ENCODE assay signal across 9 cellular contexts in the genomic region with DNA sequence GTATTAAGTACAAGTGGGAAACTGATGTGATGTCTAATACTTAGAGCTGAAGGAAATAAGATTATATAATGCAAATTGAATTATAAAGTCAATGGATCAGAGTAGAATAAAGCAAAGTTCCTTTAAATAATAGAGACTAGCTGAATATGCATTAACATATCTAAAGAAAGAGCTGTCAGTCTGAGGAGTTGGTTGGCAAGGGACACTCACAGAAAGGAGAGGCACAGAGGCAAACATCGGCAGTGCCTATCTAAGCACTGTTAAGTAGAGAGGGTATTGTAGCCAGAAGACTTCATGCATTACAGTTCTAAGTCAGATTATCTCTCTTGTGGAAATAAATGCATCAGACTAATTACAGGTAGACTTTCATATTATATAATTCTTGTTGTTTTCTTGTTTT. TPM values are rescaled to one million over a fixed set of nuclear protein-coding genes. Genes with fewer than 3 reads are reported as not detected.
"Had no signal": no experiment of that assay in that cellular context is flagged by ENCODE, and none has a peak within 500 bp of the region (broad histone marks: within the 10 kb centered on the region; RNA-seq: fewer than 3 reads in every experiment).

No MANE protein-coding gene starts in this region.

- H2AFZ ChIP-seq: GM23248 had no signal

- DNase-seq: GM23248, GOT3, H7, H9, HCEC 1CT, HFFc6 had no signal

- H3K9me3 Mint-ChIP-seq: HFFc6 had no signal

- ATAC-seq: HCT116 had no signal

- H3K4me3 Mint-ChIP-seq: H9, HFFc6 had no signal

- H3K27ac Mint-ChIP-seq: HFFc6 had no signal

- H3K4me3 ChIP-seq: GM23248 had no signal

- FAIRE-seq: H1, H54 had no signal

- H3K27ac ChIP-seq: GM23248 had no signal

RNA-seq across cellular contexts. Expression of a gene that starts 16.6 kb away (rescaled TPM):
- total RNA-seq: GM23248, H1, H9, HFFc6 had no signal
